Comparison of ENCODE assay signal across 1 cellular context in genomic region chr17:15951368-15952047, GRCh38.
TF ChIP-seq lines count a peak whose summit lies in the region.

No MANE protein-coding gene starts in this region.

TF ChIP-seq in GM12878, 131 proteins besides CTCF, POLR2A, EP300 and RAD21:
- TF ChIP-seq SKIL (IDR thresholded peaks at IDR 0.05; ENCODE audit: low read depth, poor library complexity, severe bottlenecking) (no peak), LARP7 (IDR thresholded peaks at IDR 0.05) (no peak), ATF7 (IDR thresholded peaks at IDR 0.05; ENCODE audit: low read depth) (no peak), BRCA1 (IDR thresholded peaks at IDR 0.05; ENCODE audit: low read depth, low read length) (no peak), CREM (IDR thresholded peaks at IDR 0.05; ENCODE audit: low read depth) (no peak), TCF12 (IDR thresholded peaks at IDR 0.05; ENCODE audit: low read depth, low read length) (no peak), POLR2AphosphoS5 (IDR thresholded peaks at IDR 0.05; ENCODE audit: low read length) (no peak), MEF2A (IDR thresholded peaks at IDR 0.05; ENCODE audit: insufficient read depth, low read depth, low read length) (no peak), ZNF274 (IDR thresholded peaks at IDR 0.05; ENCODE audit: insufficient read depth, insufficient read length) (no peak), NFYA (IDR thresholded peaks at IDR 0.05; ENCODE audit: borderline replicate concordance, low read depth, low read length) (no peak), RELA (IDR thresholded peaks at IDR 0.05; ENCODE audit: borderline replicate concordance, partially characterized antibody) (no peak)
